1 cellular context compared by ENCODE assay signal in genomic region chr14:23301288-23301968, GRCh38.
TF ChIP-seq lines count a peak whose summit lies in the region.

No MANE protein-coding gene starts in this region.

TF ChIP-seq in K562, 482 proteins besides CTCF, POLR2A, EP300 and RAD21 (continued from another document and continues in another):
- TF ChIP-seq SFPQ (IDR thresholded peaks at IDR 0.05; ENCODE audit: low read depth, low read length) (no peak), SAP30 (IDR thresholded peaks at IDR 0.05; ENCODE audit: borderline replicate concordance, insufficient read depth, low read depth, low read length, poor library complexity, severe bottlenecking) (no peak), FOXJ3 (CRISPR knock-in tag; IDR thresholded peaks at IDR 0.05) (no peak), ZNF232 (CRISPR knock-in tag; IDR thresholded peaks at IDR 0.05) (no peak), PBX2 (CRISPR knock-in tag; IDR thresholded peaks at IDR 0.05; ENCODE audit: low read depth) (no peak), PBX2 (tag; conservative IDR thresholded peaks at IDR 0.05; ENCODE audit: low read depth) (no peak), SAFB2 (IDR thresholded peaks at IDR 0.05; ENCODE audit: borderline replicate concordance, low read depth, low read length, severe bottlenecking) (no peak), NCOA4 (IDR thresholded peaks at IDR 0.05; ENCODE audit: partially characterized antibody) (no peak), TFAM (CRISPR knock-in tag; conservative IDR thresholded peaks at IDR 0.05) (no peak), ZBTB33 (CRISPR knock-in tag; IDR thresholded peaks at IDR 0.05) (peak; percentile 51; the same call in 1 of the 2 replicates), ATF4 (CRISPR knock-in tag; IDR thresholded peaks at IDR 0.05) (no peak), FOXK1 (CRISPR knock-in tag; IDR thresholded peaks at IDR 0.05; ENCODE audit: borderline replicate concordance) (no peak), ZNF316 (IDR thresholded peaks at IDR 0.05) (peak; percentile 93), ASH1L (IDR thresholded peaks at IDR 0.05; ENCODE audit: borderline replicate concordance, low read depth, partially characterized antibody) (no peak), ZNF407 (IDR thresholded peaks at IDR 0.05; ENCODE audit: low read depth) (no peak), ARID3B (CRISPR knock-in tag; IDR thresholded peaks at IDR 0.05; ENCODE audit: borderline replicate concordance) (no peak), GABPA (tag; conservative IDR thresholded peaks at IDR 0.05; ENCODE audit: low read depth) (no peak), ZNF431 (CRISPR knock-in tag; IDR thresholded peaks at IDR 0.05) (no peak), CHD4 (IDR thresholded peaks at IDR 0.05; ENCODE audit: insufficient read depth, insufficient replicate concordance, low read depth, low read length, poor library complexity, severe bottlenecking) (no peak), GATAD2B (IDR thresholded peaks at IDR 0.05; ENCODE audit: borderline replicate concordance) (no peak), KDM2B (CRISPR knock-in tag; IDR thresholded peaks at IDR 0.05) (peak; percentile 72; the same call in 1 of the 2 replicates), CCAR2 (IDR thresholded peaks at IDR 0.05; ENCODE audit: low read depth, low read length) (no peak), MTA2 (IDR thresholded peaks at IDR 0.05; ENCODE audit: low read depth) (no peak), ZNF449 (CRISPR knock-in tag; IDR thresholded peaks at IDR 0.05) (no peak), ZNF75A (CRISPR knock-in tag; IDR thresholded peaks at IDR 0.05) (no peak), IFI16 (CRISPR knock-in tag; IDR thresholded peaks at IDR 0.05) (no peak), PCBP2 (IDR thresholded peaks at IDR 0.05; ENCODE audit: low read depth, low read length, poor library complexity, severe bottlenecking) (no peak), ZFPM2 (CRISPR knock-in tag; IDR thresholded peaks at IDR 0.05) (no peak), ZNF184 (CRISPR knock-in tag; IDR thresholded peaks at IDR 0.05) (no peak), NELFE (IDR thresholded peaks at IDR 0.05; ENCODE audit: insufficient read depth, insufficient read length) (no peak), THRA (IDR thresholded peaks at IDR 0.05) (no peak), ZNF239 (CRISPR knock-in tag; IDR thresholded peaks at IDR 0.05) (peak; percentile 34; the same call in 1 of the 2 replicates), ELF4 (CRISPR knock-in tag; IDR thresholded peaks at IDR 0.05) (no peak), MLLT1 (IDR thresholded peaks at IDR 0.05) (no peak), PCBP1 (IDR thresholded peaks at IDR 0.05; ENCODE audit: low read depth, low read length, poor library complexity, severe bottlenecking) (peak; percentile 38), ZC3H4 (CRISPR knock-in tag; IDR thresholded peaks at IDR 0.05; ENCODE audit: borderline replicate concordance) (no peak), BDP1 (IDR thresholded peaks at IDR 0.05; ENCODE audit: insufficient read depth, insufficient read length) (no peak), NFIX (CRISPR knock-in tag; IDR thresholded peaks at IDR 0.05; ENCODE audit: low read depth) (no peak), ZNF717 (CRISPR knock-in tag; IDR thresholded peaks at IDR 0.05) (no peak)
